Comparison of ENCODE assay signal across 10 cellular contexts in the genomic region with DNA sequence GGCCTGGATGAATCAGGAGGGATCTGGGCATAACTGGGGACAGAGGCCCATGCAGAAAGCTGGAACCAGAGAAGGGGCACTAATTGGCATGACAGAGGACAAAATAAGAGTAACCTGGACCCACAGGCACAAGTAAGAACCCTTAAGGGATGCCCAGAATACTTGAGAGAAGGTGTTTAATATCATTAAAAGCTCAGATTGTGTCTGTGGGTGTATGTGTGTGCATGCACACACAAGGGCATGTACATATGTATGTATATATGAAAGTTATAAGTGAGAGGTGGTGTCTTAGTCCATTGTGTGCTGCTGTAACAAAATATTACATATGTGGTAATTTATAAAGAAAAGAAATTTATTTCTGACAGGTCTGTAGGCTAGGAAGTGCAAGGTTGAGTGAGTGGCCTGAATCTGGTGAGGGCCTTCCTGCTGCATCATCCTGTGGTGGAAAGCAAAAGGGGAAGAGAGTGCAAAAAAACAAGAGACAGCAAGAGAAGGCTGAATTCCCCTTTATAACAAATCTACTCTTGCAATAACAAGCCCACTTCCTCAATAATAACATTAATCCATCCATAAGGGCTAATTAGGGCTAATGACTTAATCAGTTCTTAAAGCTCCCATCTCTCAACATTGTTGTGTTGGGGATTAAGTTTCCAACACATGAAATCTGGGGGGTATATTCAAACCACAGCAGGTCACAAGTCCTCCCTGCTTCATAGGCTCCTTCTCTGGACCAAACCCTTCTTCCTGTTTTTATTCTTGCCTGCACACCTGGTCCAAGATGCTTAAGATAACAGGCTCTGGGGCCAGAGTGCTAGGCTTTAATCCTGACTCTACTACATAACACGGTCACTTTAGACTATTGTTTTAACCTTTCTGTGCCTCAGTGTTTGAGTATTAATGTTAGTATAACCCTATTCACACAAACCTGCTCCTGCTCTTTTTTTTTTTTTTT.
DNase-seq lines count a peak whose midpoint lies in the region; ATAC-seq and TF ChIP-seq lines count a peak whose summit lies in the region.
"Had no signal": no experiment of that assay in that cellular context is flagged by ENCODE, and none has a peak within 500 bp of the region (broad histone marks: within the 10 kb centered on the region; RNA-seq: fewer than 3 reads in every experiment).

No MANE protein-coding gene starts in this region.

- H2AFZ ChIP-seq in OCI-LY7 (ENCODE audit: low read length), result peak overlapping the region; percentile 64; the same call in 1 of the 2 replicates

- TF ChIP-seq CTCF in OCI-LY7 (conservative IDR thresholded peaks at IDR 0.05; ENCODE audit: low read length) (no peak), chondrocyte (IDR thresholded peaks at IDR 0.05) (no peak), natural killer cell (IDR thresholded peaks at IDR 0.05) (no peak)

- H3K4me1 Mint-ChIP-seq in chondrocyte (ENCODE audit: low read depth) (no peaks in the 10 kb centered on the region), natural killer cell (no peaks in the 10 kb centered on the region)
- peaks cover 6% of the 10 kb centered on the region for H3K4me1 Mint-ChIP-seq in activated CD4-positive, alpha-beta T cell treated with anti-CD3 and anti-CD28 coated beads, Interleukin-2, amount 10 ng/mL, durations not matched to agents 7 days and 5 days

- H3K9me3 ChIP-seq in OCI-LY7 (ENCODE audit: low read length), result no peaks in the 10 kb centered on the region
- H3K9me3 ChIP-seq: esophagus squamous epithelium had no signal

- peak; percentile 49 for DNase-seq in D341Med (ENCODE audit: low spot score)
- DNase-seq in OCI-LY7 (ENCODE audit: low spot score), result peak; percentile 91
- DNase-seq in chondrocyte (ENCODE audit: low spot score), result no peak
- no peak for DNase-seq in cortex of kidney (lab: John Stamatoyannopoulos, UW)
- DNase-seq in activated CD4-positive, alpha-beta T cell treated with anti-CD3 and anti-CD28 coated beads, Interleukin-2, amount 10 ng/mL, durations not matched to agents 7 days and 5 days, result no peak
- no peak for DNase-seq in natural killer cell
- DNase-seq: esophagus squamous epithelium had no signal

- POLR2A ChIA-PET in OCI-LY7 (lab: Charles Lee), result interaction anchor here (0.6 to 2.0 kb wide), 22 partner anchors 9 to 641 kb away, joined by 3 to 12 read pairs (median 3); a partner anchor contains a TSS
- POLR2A ChIA-PET in activated CD4-positive, alpha-beta T cell treated with anti-CD3 and anti-CD28 coated beads, Interleukin-2, amount 10 ng/mL, durations not matched to agents 7 days and 5 days (lab: Charles Lee), result no interaction called here

- CTCF ChIA-PET in OCI-LY7 (lab: Charles Lee; ENCODE audit: unreplicated experiment), result interaction anchor here (0.6 to 1.6 kb wide), 2 partner anchors 9 to 297 kb away, joined by 3 to 4 read pairs; no protein-coding TSS in a partner anchor
- CTCF ChIA-PET in activated CD4-positive, alpha-beta T cell treated with anti-CD3 and anti-CD28 coated beads, Interleukin-2, amount 10 ng/mL, durations not matched to agents 7 days and 5 days (lab: Charles Lee), result interaction anchor here (0.6 kb wide), 1 partner anchor 733 kb away, joined by 3 read pairs; no protein-coding TSS in a partner anchor

- H4K20me1 ChIP-seq in OCI-LY7 (ENCODE audit: insufficient read depth, low read length), result no peaks in the 10 kb centered on the region

- peaks cover 65% of the 10 kb centered on the region for H3K4me1 ChIP-seq in OCI-LY7 (ENCODE audit: insufficient read depth, low read length, poor library complexity, severe bottlenecking)

- ATAC-seq in GM19452 (IDR thresholded peaks at IDR 0.05; ENCODE audit: unreplicated experiment) (peak; percentile 80), HG03103 (IDR thresholded peaks at IDR 0.05; ENCODE audit: low read depth, unreplicated experiment) (peak; percentile 76), natural killer cell (no peak)

- TSS peak; percentile 94 for BruUV-seq in OCI-LY7 (replicated peaks; lab: Mats Ljungman, UMichigan)

- H3K4me2 ChIP-seq in OCI-LY7 (ENCODE audit: low read length), result peak overlapping the region; percentile 80

- intact Hi-C loops in OCI-LY7 (cut with micrococcal nuclease; ENCODE audit: unreplicated experiment) (loop anchor here (1.0 to 5.0 kb wide), 6 partner anchors 53 to 260 kb away; a partner anchor contains a TSS), natural killer cell (cut with micrococcal nuclease) (no loop called here)

- H3K36me3 ChIP-seq in OCI-LY7 (ENCODE audit: insufficient read depth, low read length), result no peaks in the 10 kb centered on the region
- H3K36me3 ChIP-seq: esophagus squamous epithelium had no signal

- no peak overlapping the region for H3K4me3 Mint-ChIP-seq in chondrocyte (ENCODE audit: unreplicated experiment)
- no peak overlapping the region for H3K4me3 Mint-ChIP-seq in activated CD4-positive, alpha-beta T cell treated with anti-CD3 and anti-CD28 coated beads, Interleukin-2, amount 10 ng/mL, durations not matched to agents 7 days and 5 days
- H3K4me3 Mint-ChIP-seq in natural killer cell, result no peak overlapping the region

- H3K27ac ChIP-seq in OCI-LY7 (ENCODE audit: low read depth, low read length, poor library complexity, severe bottlenecking), result peak overlapping the region; percentile 98
- H3K27ac ChIP-seq: esophagus squamous epithelium, SK-N-MC had no signal

- H3K27me3 Mint-ChIP-seq in chondrocyte (ENCODE audit: low read depth), result no peaks in the 10 kb centered on the region
- H3K27me3 Mint-ChIP-seq in activated CD4-positive, alpha-beta T cell treated with anti-CD3 and anti-CD28 coated beads, Interleukin-2, amount 10 ng/mL, durations not matched to agents 7 days and 5 days, result peaks cover 2% of the 10 kb centered on the region
- peaks cover 0 to 3% of the 10 kb centered on the region in 2 donors for H3K27me3 Mint-ChIP-seq in natural killer cell (ENCODE audit: low read depth in 2 of 2)

- H3K9me2 ChIP-seq in OCI-LY7 (ENCODE audit: insufficient read depth, low read length), result no peaks in the 10 kb centered on the region

- H3K4me3 ChIP-seq in OCI-LY7 (ENCODE audit: low read depth, low read length, poor library complexity, severe bottlenecking), result peak overlapping the region; percentile 53
- H3K4me3 ChIP-seq: esophagus squamous epithelium, SK-N-MC had no signal

- H3K36me3 Mint-ChIP-seq in chondrocyte (ENCODE audit: low read depth) (no peaks in the 10 kb centered on the region), natural killer cell (no peaks in the 10 kb centered on the region)
- no peaks in the 10 kb centered on the region for H3K36me3 Mint-ChIP-seq in activated CD4-positive, alpha-beta T cell treated with anti-CD3 and anti-CD28 coated beads, Interleukin-2, amount 10 ng/mL, durations not matched to agents 7 days and 5 days (ENCODE audit: low read depth)

- H3K27ac Mint-ChIP-seq in chondrocyte (ENCODE audit: unreplicated experiment), result no peak overlapping the region
- no peak overlapping the region for H3K27ac Mint-ChIP-seq in activated CD4-positive, alpha-beta T cell treated with anti-CD3 and anti-CD28 coated beads, Interleukin-2, amount 10 ng/mL, durations not matched to agents 7 days and 5 days
- no peak overlapping the region for H3K27ac Mint-ChIP-seq in natural killer cell

- no peaks in the 10 kb centered on the region for H3K79me2 ChIP-seq in OCI-LY7 (ENCODE audit: insufficient read depth, low read depth, low read length)

- H3K9me3 Mint-ChIP-seq in chondrocyte (ENCODE audit: low read depth) (no peaks in the 10 kb centered on the region), natural killer cell (no peaks in the 10 kb centered on the region)
- H3K9me3 Mint-ChIP-seq in activated CD4-positive, alpha-beta T cell treated with anti-CD3 and anti-CD28 coated beads, Interleukin-2, amount 10 ng/mL, durations not matched to agents 7 days and 5 days, result no peaks in the 10 kb centered on the region

Comparison
In these comparisons a context has a peak if more than half of its experiments do, and no peak if none do; other contexts are left out.
1. DNase-seq: peak in D341Med (single experiment) and OCI-LY7 (single experiment); none in chondrocyte (single experiment), cortex of kidney (single experiment), activated CD4-positive, alpha-beta T cell treated with anti-CD3 and anti-CD28 coated beads, Interleukin-2, amount 10 ng/mL, durations not matched to agents 7 days and 5 days (single experiment) and natural killer cell (single experiment).
2. ATAC-seq: peak in GM19452 (single experiment) and HG03103 (single experiment); none in natural killer cell (0 of 3).